16 cellular contexts compared by ENCODE assay signal in genomic region chr4:11585506-11585905, GRCh38.
DNase-seq lines count a peak whose midpoint lies in the region; TF ChIP-seq lines count a peak whose summit lies in the region.
"Had no signal": no experiment of that assay in that cellular context is flagged by ENCODE, and none has a peak within 500 bp of the region (broad histone marks: within the 10 kb centered on the region; RNA-seq: fewer than 3 reads in every experiment).

No MANE protein-coding gene starts in this region.

- no peak overlapping the region for H3K9ac ChIP-seq in mammary epithelial cell (ENCODE audit: insufficient read depth, low read length)

- no peaks in the 10 kb centered on the region for H3K36me3 Mint-ChIP-seq in activated CD4-positive, alpha-beta memory T cell treated with anti-CD3 and anti-CD28 coated beads for 36 hours
- H3K36me3 Mint-ChIP-seq: activated naive CD4-positive, alpha-beta T cell treated with anti-CD3 and anti-CD28 coated beads, Interleukin-2, amount 50 U/mL, for 24 hours had no signal

- H3K27me3 ChIP-seq in mammary epithelial cell (ENCODE audit: insufficient read depth, low read length) (no peaks in the 10 kb centered on the region), sigmoid colon (no peaks in the 10 kb centered on the region)

- H3K27me3 Mint-ChIP-seq in activated CD4-positive, alpha-beta memory T cell treated with anti-CD3 and anti-CD28 coated beads for 36 hours = peaks cover 2% of the 10 kb centered on the region
- H3K27me3 Mint-ChIP-seq: central memory CD8-positive, alpha-beta T cell had no signal

- TF ChIP-seq CTCF in mammary epithelial cell (conservative IDR thresholded peaks at IDR 0.05 in 1 of 2, IDR thresholded peaks at IDR 0.05 in 1 of 2; ENCODE audit: extremely low read depth in 1 of 2, insufficient read depth in 1 of 2, low read depth in 1 of 2, low read length in 2 of 2) (no peak), sigmoid colon (IDR thresholded peaks at IDR 0.05) (no peak)

- H3K9me3 Mint-ChIP-seq in activated CD4-positive, alpha-beta memory T cell treated with anti-CD3 and anti-CD28 coated beads for 36 hours = peaks cover 11% of the 10 kb centered on the region

- H3K27ac ChIP-seq in mammary epithelial cell (ENCODE audit: insufficient read depth, low read depth, low read length) = no peak overlapping the region
- H3K27ac ChIP-seq in sigmoid colon = no peak overlapping the region

- H3K79me2 ChIP-seq in mammary epithelial cell (ENCODE audit: insufficient read depth, low read length) = no peaks in the 10 kb centered on the region

- CTCF ChIA-PET in mammary epithelial cell (lab: Charles Lee; ENCODE audit: low non-redundant PET) = no interaction called here
- CTCF ChIA-PET in activated CD4-positive, alpha-beta memory T cell treated with anti-CD3 and anti-CD28 coated beads for 36 hours (lab: Charles Lee) = no interaction called here

- POLR2A ChIA-PET in activated CD4-positive, alpha-beta memory T cell treated with anti-CD3 and anti-CD28 coated beads for 36 hours (lab: Charles Lee) = no interaction called here

- in situ Hi-C loops in mammary epithelial cell (cut with MboI; ENCODE audit: low sequenced_read_pairs in 2 of 2) = no loop called here

- no peaks in the 10 kb centered on the region for H3K36me3 ChIP-seq in mammary epithelial cell (ENCODE audit: insufficient read depth, low read length)
- no peaks in the 10 kb centered on the region for H3K36me3 ChIP-seq in sigmoid colon
- H3K36me3 ChIP-seq: HAP-1 had no signal

- no TSS peak for BruUV-seq in mammary epithelial cell (replicated peaks; lab: Mats Ljungman, UMichigan)

- TF ChIP-seq EP300 in sigmoid colon (IDR thresholded peaks at IDR 0.05) = no peak

- peak overlapping the region; percentile 9 for H3K4me2 ChIP-seq in mammary epithelial cell (ENCODE audit: insufficient read depth, low read depth, low read length)

- WGBS in mammary epithelial cell (ENCODE audit: low coverage, missing lambda C conversion rate) = 0% methylated on average over 1 of the region's 1 CpG
- 5 to 9% methylated on average over 1 of the region's 1 CpG for WGBS in sigmoid colon, 2 donors

- dilution Hi-C loops in mammary epithelial cell (cut with HindIII; ENCODE audit: low sequenced_read_pairs) = no loop called here

- no peak for TF ChIP-seq POLR2A in sigmoid colon (IDR thresholded peaks at IDR 0.05)

- H4K20me1 ChIP-seq in mammary epithelial cell (ENCODE audit: insufficient read depth, low read length) = no peaks in the 10 kb centered on the region

- peaks cover 19% of the 10 kb centered on the region for H3K4me1 ChIP-seq in mammary epithelial cell (ENCODE audit: insufficient read depth, low read length)
- no peaks in the 10 kb centered on the region for H3K4me1 ChIP-seq in sigmoid colon
- H3K4me1 ChIP-seq: HAP-1 had no signal

- no peaks in the 10 kb centered on the region for H3K4me1 Mint-ChIP-seq in activated CD4-positive, alpha-beta memory T cell treated with anti-CD3 and anti-CD28 coated beads for 36 hours (ENCODE audit: low read depth)
- H3K4me1 Mint-ChIP-seq: activated naive CD4-positive, alpha-beta T cell treated with anti-CD3 and anti-CD28 coated beads, Interleukin-2, amount 50 U/mL, for 24 hours; B cell; central memory CD8-positive, alpha-beta T cell had no signal

- H3K9me3 ChIP-seq in mammary epithelial cell (replicated peaks; ENCODE audit: insufficient read depth, low read length) = no peaks in the 10 kb centered on the region
- H3K9me3 ChIP-seq in sigmoid colon = no peaks in the 10 kb centered on the region
- H3K9me3 ChIP-seq: HAP-1 had no signal

- DNase-seq in DMS153 (lab: John Stamatoyannopoulos, UW) (peak; percentile 74), NCI-H2029 (lab: John Stamatoyannopoulos, UW) (peak; percentile 81), mammary epithelial cell (peak; percentile 68), left kidney (ENCODE audit: low read depth, low spot score) (peak; percentile 27), sigmoid colon (no peak), GM19238 (ENCODE audit: insufficient read length, low spot score) (no peak), retina (no peak)
- DNase-seq in activated CD4-positive, alpha-beta memory T cell treated with anti-CD3 and anti-CD28 coated beads for 36 hours = no peak
- DNase-seq: erythroblast; NCI-H1048; stimulated activated CD4-positive, alpha-beta T cell treated with anti-CD3 and anti-CD28 coated beads, Interleukin-4, amount 100 ng/mL, for 4 hours; stimulated activated naive CD4-positive, alpha-beta T cell treated with Interleukin-2 at 50 U/mL for 16 hours had no signal

- peak overlapping the region; percentile 49 for H2AFZ ChIP-seq in mammary epithelial cell (ENCODE audit: low read depth, low read length)

- intact Hi-C loops in mammary epithelial cell (cut with micrococcal nuclease) = no loop called here
- intact Hi-C loops in activated CD4-positive, alpha-beta memory T cell treated with anti-CD3 and anti-CD28 coated beads for 36 hours (cut with micrococcal nuclease) = no loop called here
- intact Hi-C loops in sigmoid colon (cut with DNase I) = no loop called here

- H3K4me3 ChIP-seq in mammary epithelial cell (replicated peaks in 1 of 3; ENCODE audit: insufficient read depth in 1 of 3, low read depth in 2 of 3, low read length in 3 of 3) (no peak overlapping the region), sigmoid colon (no peak overlapping the region)
- H3K4me3 ChIP-seq: HAP-1 had no signal

- no peak overlapping the region for H3K4me3 Mint-ChIP-seq in activated CD4-positive, alpha-beta memory T cell treated with anti-CD3 and anti-CD28 coated beads for 36 hours
- H3K4me3 Mint-ChIP-seq: activated naive CD4-positive, alpha-beta T cell treated with anti-CD3 and anti-CD28 coated beads, Interleukin-2, amount 50 U/mL, for 24 hours; B cell; central memory CD8-positive, alpha-beta T cell had no signal

- no peak overlapping the region for H3K27ac Mint-ChIP-seq in activated CD4-positive, alpha-beta memory T cell treated with anti-CD3 and anti-CD28 coated beads for 36 hours
- H3K27ac Mint-ChIP-seq: activated naive CD4-positive, alpha-beta T cell treated with anti-CD3 and anti-CD28 coated beads, Interleukin-2, amount 50 U/mL, for 24 hours; B cell had no signal

Comparison
In these comparisons a context has a peak if more than half of its experiments do, and no peak if none do; other contexts are left out.
1. DNase-seq: peak in DMS153 (single experiment), NCI-H2029 (single experiment), mammary epithelial cell (single experiment) and left kidney (single experiment); none in activated CD4-positive, alpha-beta memory T cell treated with anti-CD3 and anti-CD28 coated beads for 36 hours (single experiment), sigmoid colon (single experiment), GM19238 (single experiment) and retina (single experiment).